24 cellular contexts compared by ENCODE assay signal in genomic region chr6:2741756-2742155, GRCh38.
"Had no signal": no experiment of that assay in that cellular context is flagged by ENCODE, and none has a peak within 500 bp of the region (broad histone marks: within the 10 kb centered on the region; RNA-seq: fewer than 3 reads in every experiment).

No MANE protein-coding gene starts in this region.

- H3K27me3 Mint-ChIP-seq: activated naive CD8-positive, alpha-beta T cell had no signal

- FAIRE-seq: K562, RCC 7860 had no signal

- H3K4me3 Mint-ChIP-seq: activated CD4-positive, alpha-beta memory T cell treated with anti-CD3 and anti-CD28 coated beads for 36 hours; activated CD4-positive, alpha-beta T cell treated with anti-CD3 and anti-CD28 coated beads, Interleukin-2, amount 10 ng/mL, durations not matched to agents 7 days and 5 days; activated naive CD8-positive, alpha-beta T cell; activated T-cell treated with anti-CD3 and anti-CD28 coated beads, Interleukin-2, amount 50 U/mL, for 4 hours; T-helper 17 cell had no signal

- H3K27ac ChIP-seq: breast epithelium had no signal

- H3K9me3 ChIP-seq: breast epithelium had no signal

- H3K36me3 ChIP-seq: breast epithelium had no signal

- H3K4me3 ChIP-seq: breast epithelium, K562 had no signal

- H3K9me3 Mint-ChIP-seq: activated CD4-positive, alpha-beta memory T cell treated with anti-CD3 and anti-CD28 coated beads for 36 hours; activated CD4-positive, alpha-beta T cell treated with anti-CD3 and anti-CD28 coated beads, Interleukin-2, amount 10 ng/mL, durations not matched to agents 7 days and 5 days; activated T-cell treated with anti-CD3 and anti-CD28 coated beads, Interleukin-2, amount 50 U/mL, for 4 hours had no signal

- H3K27me3 ChIP-seq: breast epithelium had no signal

- H3K36me3 Mint-ChIP-seq: activated CD4-positive, alpha-beta memory T cell treated with anti-CD3 and anti-CD28 coated beads for 36 hours; activated naive CD8-positive, alpha-beta T cell had no signal

- H3K27ac Mint-ChIP-seq: activated CD4-positive, alpha-beta memory T cell treated with anti-CD3 and anti-CD28 coated beads for 36 hours; activated CD4-positive, alpha-beta T cell treated with anti-CD3 and anti-CD28 coated beads, Interleukin-2, amount 10 ng/mL, durations not matched to agents 7 days and 5 days; activated naive CD8-positive, alpha-beta T cell; T-helper 17 cell had no signal

- H3K4me1 Mint-ChIP-seq: activated CD4-positive, alpha-beta T cell treated with anti-CD3 and anti-CD28 coated beads, Interleukin-2, amount 10 ng/mL, durations not matched to agents 7 days and 5 days; T-helper 17 cell had no signal

- DNase-seq: activated CD4-positive, alpha-beta memory T cell treated with anti-CD3 and anti-CD28 coated beads for 36 hours; activated CD4-positive, alpha-beta T cell treated with anti-CD3 and anti-CD28 coated beads, Interleukin-2, amount 10 ng/mL, durations not matched to agents 7 days and 5 days; activated CD4-positive, CD25-positive, alpha-beta regulatory T cell; activated CD8-positive, alpha-beta memory T cell treated with anti-CD3 and anti-CD28 coated beads for 24 hours; activated effector memory CD4-positive, alpha-beta T cell treated with anti-CD3 and anti-CD28 coated beads, Interleukin-2, amount 50 U/mL, for 16 hours; activated naive CD4-positive, alpha-beta T cell treated with Interleukin-2 at 50 U/mL for 16 hours; activated T-cell treated with anti-CD3 and anti-CD28 coated beads, Interleukin-2, amount 50 U/mL, for 4 hours; central memory CD4-positive, alpha-beta T cell; Karpas-422; MM.1S; NCI-H1105; NCI-H1436; NCI-H1694 treated with DMSO at 0.1 percent for 48 hours; NCI-H2029 treated with DMSO at 0.1 percent for 48 hours; NCI-H446; NCI-H524; PC-3; SIG-M5; T-helper 17 cell; T-helper 9 cell had no signal

- ATAC-seq: activated T-cell treated with anti-CD3 and anti-CD28 coated beads, Interleukin-2, amount 50 U/mL, for 4 hours; K562; PC-3; T-helper 17 cell had no signal
